ENCODE assay signal across 8 cellular contexts in genomic region chr14:39469094-39469710, GRCh38. TPM values are rescaled to one million over a fixed set of nuclear protein-coding genes. Genes with fewer than 3 reads are reported as not detected.
DNase-seq lines count a peak whose midpoint lies in the region; ATAC-seq and TF ChIP-seq lines count a peak whose summit lies in the region.

No MANE protein-coding gene starts in this region.

- peak; percentile 97 for ATAC-seq in GM18519 (IDR thresholded peaks at IDR 0.05; ENCODE audit: low FRiP score, unreplicated experiment)
- peak; percentile 92 for ATAC-seq in HG02884 (IDR thresholded peaks at IDR 0.05; ENCODE audit: unreplicated experiment)
- peak; percentile 83 for ATAC-seq in stimulated activated memory B cell treated with anti-CD40 and anti-IgM and Interleukin-4, amounts not matched to agents 10 μg/mL and 1 μg/mL and 100 μg/mL, for 72 hours

- H3K27me3 Mint-ChIP-seq in endothelial cell (ENCODE audit: unreplicated experiment) = peaks cover 4% of the 10 kb centered on the region
- H3K27me3 Mint-ChIP-seq in stimulated activated memory B cell treated with anti-CD40 and anti-IgM and Interleukin-4, amounts not matched to agents 10 μg/mL and 1 μg/mL and 100 μg/mL, for 72 hours = peaks cover 15% of the 10 kb centered on the region

- no peaks in the 10 kb centered on the region for H3K9me3 Mint-ChIP-seq in endothelial cell (ENCODE audit: unreplicated experiment)
- peaks cover 4% of the 10 kb centered on the region for H3K9me3 Mint-ChIP-seq in stimulated activated memory B cell treated with anti-CD40 and anti-IgM and Interleukin-4, amounts not matched to agents 10 μg/mL and 1 μg/mL and 100 μg/mL, for 72 hours

- no peak overlapping the region for H3K27ac Mint-ChIP-seq in endothelial cell (ENCODE audit: unreplicated experiment)
- H3K27ac Mint-ChIP-seq in stimulated activated memory B cell treated with anti-CD40 and anti-IgM and Interleukin-4, amounts not matched to agents 10 μg/mL and 1 μg/mL and 100 μg/mL, for 72 hours = no peak overlapping the region

- no peak overlapping the region for H3K4me3 Mint-ChIP-seq in endothelial cell (ENCODE audit: unreplicated experiment)
- no peak overlapping the region for H3K4me3 Mint-ChIP-seq in stimulated activated memory B cell treated with anti-CD40 and anti-IgM and Interleukin-4, amounts not matched to agents 10 μg/mL and 1 μg/mL and 100 μg/mL, for 72 hours

- H3K36me3 Mint-ChIP-seq in endothelial cell (ENCODE audit: low read depth, unreplicated experiment) = no peaks in the 10 kb centered on the region
- H3K36me3 Mint-ChIP-seq in stimulated activated memory B cell treated with anti-CD40 and anti-IgM and Interleukin-4, amounts not matched to agents 10 μg/mL and 1 μg/mL and 100 μg/mL, for 72 hours = peaks cover 18% of the 10 kb centered on the region

- peak; percentile 20 for TF ChIP-seq CTCF in endothelial cell (IDR thresholded peaks at IDR 0.05; ENCODE audit: unreplicated experiment)

- DNase-seq in CD1c-positive myeloid dendritic cell (ENCODE audit: extremely low spot score) (peak; percentile 19), OCI-M1 (lab: John Stamatoyannopoulos, UW) (peak; percentile 70), endothelial cell (ENCODE audit: low spot score) (peak; percentile 56), putamen (ENCODE audit: low spot score) (no peak)
- DNase-seq in central memory CD4-positive, alpha-beta T cell = no peak

- H3K4me1 Mint-ChIP-seq in endothelial cell (ENCODE audit: unreplicated experiment) = no peaks in the 10 kb centered on the region
- no peaks in the 10 kb centered on the region for H3K4me1 Mint-ChIP-seq in stimulated activated memory B cell treated with anti-CD40 and anti-IgM and Interleukin-4, amounts not matched to agents 10 μg/mL and 1 μg/mL and 100 μg/mL, for 72 hours

RNA-seq across cellular contexts. Expression of gene FBXO33, which starts 37.0 kb away (rescaled TPM):
- total RNA-seq in endothelial cell (ENCODE audit: unreplicated experiment) = 11.9 TPM

Comparison
In these comparisons a context has a peak if more than half of its experiments do, and no peak if none do; other contexts are left out.
1. DNase-seq: peak in CD1c-positive myeloid dendritic cell (single experiment), OCI-M1 (single experiment) and endothelial cell (single experiment); none in central memory CD4-positive, alpha-beta T cell (single experiment) and putamen (single experiment).
2. Peak in every context shown above with its lines, with median percentiles within 50 percentile points of each other: ATAC-seq.